8 cellular contexts compared by ENCODE assay signal in genomic region chr3:53161345-53161819, GRCh38. TPM values are rescaled to one million over a fixed set of nuclear protein-coding genes. Genes with fewer than 3 reads are reported as not detected.
DNase-seq lines count a peak whose midpoint lies in the region; ATAC-seq, FAIRE-seq and TF ChIP-seq lines count a peak whose summit lies in the region.

No MANE protein-coding gene starts in this region.

- CTCF ChIA-PET in Calu3 (lab: Charles Lee): interaction anchor here (1.3 kb wide), 1 partner anchor 26 kb away, joined by 6 read pairs; no protein-coding TSS in a partner anchor
- CTCF ChIA-PET in GM12878 (lab: Yijun Ruan, JAX): interaction anchor here (0.6 to 4.2 kb wide), 8 partner anchors 8 to 39 kb away, joined by 3 to 45 read pairs (median 6); no protein-coding TSS in a partner anchor
- CTCF ChIA-PET in HepG2 (lab: Yijun Ruan, JAX; ENCODE audit: low intra/inter-chr PET ratio, low total read pairs): no interaction called here

- SMC1A ChIA-PET in GM12878 (lab: Charles Lee; ENCODE audit: uncharacterized antibody, unreplicated experiment): interaction anchor here (1.2 to 2.1 kb wide), 5 partner anchors 8 to 34 kb away, joined by 5 to 13 read pairs (median 6); no protein-coding TSS in a partner anchor

- H3K9me3 ChIP-seq in KOPT-K1 (ENCODE audit: insufficient read depth, low read length, poor library complexity, severe bottlenecking) (no peaks in the 10 kb centered on the region), GM12878 (replicated peaks; ENCODE audit: control insufficient read depth, insufficient read depth, low read length) (no peaks in the 10 kb centered on the region), HepG2 (ENCODE audit: low read length) (no peaks in the 10 kb centered on the region), suprapubic skin (no peaks in the 10 kb centered on the region)

- H3K4me1 ChIP-seq in GM12878 (ENCODE audit: control insufficient read depth, insufficient read depth, low read length): peaks cover 51% of the 10 kb centered on the region
- H3K4me1 ChIP-seq in HepG2 (ENCODE audit: insufficient read depth, low read length): peaks cover 67% of the 10 kb centered on the region
- H3K4me1 ChIP-seq in suprapubic skin: peaks cover 67% of the 10 kb centered on the region

- ATAC-seq in GM21447 (IDR thresholded peaks at IDR 0.05; ENCODE audit: unreplicated experiment) (peak; percentile 11), GM12878 (peak; percentile 0; the same call in 1 of the 3 replicates), HepG2 (no peak)

- H3K27me3 Mint-ChIP-seq in Calu3 (ENCODE audit: unreplicated experiment): no peaks in the 10 kb centered on the region

- peaks cover 55% of the 10 kb centered on the region for H3K4me1 Mint-ChIP-seq in Calu3 (ENCODE audit: low read depth, unreplicated experiment)

- peak overlapping the region; percentile 2 for H3K27ac Mint-ChIP-seq in Calu3 (ENCODE audit: unreplicated experiment)

- RAD21 ChIA-PET in GM12878 (lab: Charles Lee; ENCODE audit: unreplicated experiment): interaction anchor here (1.2 to 1.5 kb wide), 4 partner anchors 8 to 35 kb away, joined by 7 to 14 read pairs (median 11); no protein-coding TSS in a partner anchor

- TF ChIP-seq EP300 in GM12878 (IDR thresholded peaks at IDR 0.05; ENCODE audit: borderline replicate concordance in 1 of 2, control insufficient read depth in 1 of 2, low read depth in 2 of 2, low read length in 2 of 2) (no peak), HepG2 (IDR thresholded peaks at IDR 0.05; ENCODE audit: low read depth in 2 of 2, low read length in 2 of 2) (no peak), HepG2 (CRISPR knock-in tag; IDR thresholded peaks at IDR 0.05; ENCODE audit: borderline replicate concordance) (no peak), suprapubic skin (IDR thresholded peaks at IDR 0.05) (no peak)

- peak overlapping the region; percentile 90 for H3K9ac ChIP-seq in GM12878 (ENCODE audit: control insufficient read depth, insufficient read depth, low read length)
- peak overlapping the region; percentile 87 for H3K9ac ChIP-seq in HepG2 (ENCODE audit: insufficient read depth, low read depth, low read length)

- peak overlapping the region; percentile 32 for H3K27ac ChIP-seq in KOPT-K1 (ENCODE audit: low read depth, low read length, poor library complexity, severe bottlenecking)
- H3K27ac ChIP-seq in GM12878 (ENCODE audit: control insufficient read depth, insufficient read depth): peak overlapping the region; percentile 92
- peak overlapping the region; percentile 45 for H3K27ac ChIP-seq in HepG2 (ENCODE audit: extremely low read length, insufficient read depth, low read length)
- peak overlapping the region; percentile 85 for H3K27ac ChIP-seq in suprapubic skin

- H3K27me3 ChIP-seq in GM12878 (replicated peaks in 1 of 2; ENCODE audit: control insufficient read depth in 2 of 2, insufficient read depth in 2 of 2, low read length in 1 of 2): no peaks in the 10 kb centered on the region; a peak in 1 of 4 replicates
- H3K27me3 ChIP-seq in HepG2 (ENCODE audit: control insufficient read depth in 1 of 2, insufficient read depth in 2 of 2, low read length in 2 of 2): no peaks in the 10 kb centered on the region
- H3K27me3 ChIP-seq in suprapubic skin: no peaks in the 10 kb centered on the region

- peak; percentile 11 for DNase-seq in Calu3
- no peak for DNase-seq in GM12878 (ENCODE audit: low read depth, low spot score)
- DNase-seq in HepG2 (ENCODE audit: low spot score): no peak
- DNase-seq in suprapubic skin (ENCODE audit: low spot score in 2 of 2): no peak
- DNase-seq in SK-N-DZ (ENCODE audit: low spot score): no peak
- DNase-seq in midbrain (lab: John Stamatoyannopoulos, UW): no peak

- peak overlapping the region; percentile 77 for H3K4me3 Mint-ChIP-seq in Calu3 (ENCODE audit: low read depth, unreplicated experiment)

- H4K20me1 ChIP-seq in GM12878 (ENCODE audit: control insufficient read depth, insufficient read depth): peaks cover 17% of the 10 kb centered on the region
- H4K20me1 ChIP-seq in HepG2 (ENCODE audit: insufficient read depth, low read length): peaks cover 3% of the 10 kb centered on the region

- H2AFZ ChIP-seq in GM12878 (ENCODE audit: control insufficient read depth, low read depth, low read length) (no peak overlapping the region), HepG2 (ENCODE audit: low read length) (no peak overlapping the region)

- TF ChIP-seq POLR2A in GM12878 (IDR thresholded peaks at IDR 0.05; ENCODE audit: low read depth, low read length): 0 out of 2 replicates have a peak, but pooled peaks have one; percentile 42
- TF ChIP-seq POLR2A in HepG2 (IDR thresholded peaks at IDR 0.05; ENCODE audit: insufficient read depth in 1 of 2, low read depth in 2 of 2, low read length in 2 of 2): no peak
- peak in 1 of 2 donors; percentile 3 for TF ChIP-seq POLR2A in suprapubic skin (IDR thresholded peaks at IDR 0.05)

- peaks cover 30% of the 10 kb centered on the region for H3K36me3 Mint-ChIP-seq in Calu3 (ENCODE audit: insufficient read depth, unreplicated experiment)

- BruUV-seq in Calu3 (replicated peaks; lab: Mats Ljungman, UMichigan) (no TSS peak), GM12878 (replicated peaks; lab: Mats Ljungman, UMichigan) (no TSS peak), HepG2 (replicated peaks; lab: Mats Ljungman, UMichigan) (no TSS peak)

- H3K4me2 ChIP-seq in GM12878 (ENCODE audit: control insufficient read depth, insufficient read depth): peak overlapping the region; percentile 51; the same call in 1 of the 2 replicates
- peak overlapping the region; percentile 70 for H3K4me2 ChIP-seq in HepG2 (ENCODE audit: low read depth, low read length)

- no peaks in the 10 kb centered on the region for H3K9me3 Mint-ChIP-seq in Calu3 (ENCODE audit: low read depth, unreplicated experiment)

- POLR2A ChIA-PET in GM12878 (lab: Charles Lee) (interaction anchor here (1.2 to 3.6 kb wide), 6 partner anchors 10 to 35 kb away, joined by 5 to 32 read pairs (median 11); no protein-coding TSS in a partner anchor), HepG2 (lab: Yijun Ruan, JAX) (interaction anchor here (1.3 to 3.8 kb wide), 6 partner anchors 9 to 109 kb away, joined by 4 to 137 read pairs (median 24); partner anchors contain the start of gene RFT1)

- no peaks in the 10 kb centered on the region for H3K36me3 ChIP-seq in KOPT-K1 (ENCODE audit: insufficient read depth, low read length)
- H3K36me3 ChIP-seq in GM12878 (ENCODE audit: control insufficient read depth in 2 of 2, insufficient read depth in 2 of 2, low read length in 1 of 2): peaks cover under 1 to 8% of the 10 kb centered on the region in 2 experiments
- peaks cover 4 to 6% of the 10 kb centered on the region in 2 experiments; a peak in 2 of 5 replicates for H3K36me3 ChIP-seq in HepG2 (replicated peaks in 1 of 2; ENCODE audit: control insufficient read depth in 1 of 2, insufficient read depth in 2 of 2, low read length in 2 of 2)
- H3K36me3 ChIP-seq in suprapubic skin: no peaks in the 10 kb centered on the region

- H3K79me2 ChIP-seq in GM12878 (ENCODE audit: control insufficient read depth, insufficient read depth, low read length) (peaks cover 64% of the 10 kb centered on the region), HepG2 (ENCODE audit: insufficient read depth, low read length) (peaks cover 19% of the 10 kb centered on the region)

- H3K4me3 ChIP-seq in GM12878 (peak overlapping the region; percentile 97), HepG2 (replicated peaks in 1 of 3; ENCODE audit: insufficient read depth in 1 of 3, low read depth in 2 of 3, low read length in 3 of 3) (peak overlapping the region; percentile 87 to 97 (median 94); a peak in 5 of 6 replicates), suprapubic skin (peak overlapping the region; percentile 92)

- TF ChIP-seq RAD21 in GM12878 (IDR thresholded peaks at IDR 0.05; ENCODE audit: insufficient read depth, low read depth, low read length) (no peak), HepG2 (CRISPR knock-in tag; IDR thresholded peaks at IDR 0.05) (no peak)

- in situ Hi-C loops in GM12878 (cut with MboI) (no loop called here), HepG2 (cut with HindIII; ENCODE audit: extremely low pct_ligation_motif_present, low pct_unique_long_range_greater_than_20kb) (no loop called here)

- under 1% methylated on average over 32 of the region's 60 CpGs for WGBS in GM12878 (ENCODE audit: insufficient coverage, insufficient replicate concordance, low lambda C conversion rate, missing lambda C conversion rate)
- 3% methylated on average over 8 of the region's 60 CpGs for WGBS in HepG2 (ENCODE audit: low lambda C conversion rate)
- under 1% methylated on average over 42 of the region's 60 CpGs for WGBS in suprapubic skin

- FAIRE-seq in GM12878 (lab: Jason Lieb, UNC) (no peak), HepG2 (lab: Jason Lieb, UNC) (no peak)

- intact Hi-C loops in Calu3 (cut with micrococcal nuclease; ENCODE audit: unreplicated experiment) (no loop called here), GM12878 (cut with micrococcal nuclease; ENCODE audit: unreplicated experiment) (loop anchor here (2.0 to 5.0 kb wide), 2 partner anchors 31 to 624 kb away; partner anchors contain the start of genes RFT1 and UQCC5), HepG2 (cut with micrococcal nuclease; ENCODE audit: unreplicated experiment) (no loop called here)

- TF ChIP-seq CTCF in Calu3 (IDR thresholded peaks at IDR 0.05; ENCODE audit: unreplicated experiment): no peak
- TF ChIP-seq CTCF in GM12878 (IDR thresholded peaks at IDR 0.05 in 2 of 3, conservative IDR thresholded peaks at IDR 0.05 in 1 of 3; ENCODE audit: control insufficient read depth in 2 of 3, extremely low read depth in 1 of 3, insufficient read depth in 1 of 3, low read depth in 3 of 3, low read length in 3 of 3): no peak
- TF ChIP-seq CTCF in HepG2 (CRISPR knock-in tag; IDR thresholded peaks at IDR 0.05): no peak
- TF ChIP-seq CTCF in suprapubic skin (IDR thresholded peaks at IDR 0.05): no peak

RNA-seq across cellular contexts. Expression of gene PRKCD, which starts 0.4 kb away (rescaled TPM):
- 24.4 and 25.2 TPM in 2 replicates for total RNA-seq in Calu3 (2022)
- 13.2 and 14.9 TPM in 2 replicates for total RNA-seq in GM12878 (2013; cell fraction: nucleolus; rRNA removed)
- total RNA-seq in GM12878 (2014; rRNA removed): 12.5 and 17.3 TPM in 2 replicates
- total RNA-seq in GM12878 (2014; rRNA removed; fragmentation: Illumina TruSeq; extraction: Trizol): 28.0 TPM in 2 replicates
- 78.3 and 81.7 TPM in 2 replicates for total RNA-seq in GM12878 (2021)
- polyA plus RNA-seq in GM12878 (2011; ENCODE audit: low read depth): 27.9 TPM
- polyA plus RNA-seq in GM12878 (2011; rRNA removed): 69.0 and 114 TPM in 2 replicates
- 110 and 139 TPM in 2 replicates for polyA plus RNA-seq in GM12878 (2011; cell fraction: cytosol; rRNA removed)
- polyA plus RNA-seq in GM12878 (2011; cell fraction: nucleus; rRNA removed): 155 and 176 TPM in 2 replicates
- polyA plus RNA-seq in GM12878 (2012): 57.8 and 64.6 TPM in 2 replicates
- 79.1 and 90.0 TPM in 2 replicates for polyA plus RNA-seq in GM12878 (2014; fragmentation: Illumina TruSeq; extraction: Trizol)
- 10 to 100 TPM; 13.2 to 22.1 TPM for polyA plus RNA-seq in GM12878 (2014; fragmentation: Nextera tagmentation; extraction: Ambion mirVana)
- polyA plus RNA-seq in GM12878 (2014; rRNA removed): 85.7 and 90.7 TPM in 2 replicates
- polyA plus RNA-seq in GM12878 (2016; fragmentation: Nextera tagmentation; extraction: Ambion mirVana): 10 to 100 TPM; 10.0 to 56.8 TPM
- 123 and 129 TPM in 2 replicates for polyA minus RNA-seq in GM12878 (2011; rRNA and poly(A)+ RNA removed)
- polyA minus RNA-seq in GM12878 (2011; cell fraction: cytosol; rRNA and poly(A)+ RNA removed): 34.2 and 36.8 TPM in 2 replicates
- polyA minus RNA-seq in GM12878 (2011; cell fraction: nucleus; rRNA and poly(A)+ RNA removed): 40.1 and 59.2 TPM in 2 replicates
- total RNA-seq in HepG2 (2016; rRNA removed; fragmentation: Illumina TruSeq; extraction: Trizol): 1.6 and 4.3 TPM in 2 replicates
- total RNA-seq in HepG2 (2016; cell fraction: cytosol; rRNA removed; fragmentation: Illumina TruSeq; extraction: Trizol; ENCODE audit: low read depth): 0.79 and 1.0 TPM in 2 replicates
- total RNA-seq in HepG2 (2016; cell fraction: insoluble cytoplasmic fraction; rRNA removed; fragmentation: Illumina TruSeq; extraction: Trizol): 1.7 and 3.8 TPM in 2 replicates
- 2.3 and 2.6 TPM in 2 replicates for total RNA-seq in HepG2 (2016; cell fraction: membrane; rRNA removed; fragmentation: Illumina TruSeq; extraction: Trizol)
- total RNA-seq in HepG2 (2016; cell fraction: nucleus; rRNA removed; fragmentation: Illumina TruSeq; extraction: Trizol): 4.3 and 4.4 TPM in 2 replicates
- 40.7 and 47.7 TPM in 2 replicates for polyA plus RNA-seq in HepG2 (2011; rRNA removed)
- 43.8 and 46.4 TPM in 2 replicates for polyA plus RNA-seq in HepG2 (2011; cell fraction: cytosol; rRNA removed)
- 49.0 and 56.6 TPM in 2 replicates for polyA plus RNA-seq in HepG2 (2011; cell fraction: nucleus; rRNA removed)
- polyA plus RNA-seq in HepG2 (2012): 26.9 and 29.1 TPM in 2 replicates
- polyA plus RNA-seq in HepG2 (2016; cell fraction: cytosol; fragmentation: Illumina TruSeq; extraction: Trizol; ENCODE audit: low read depth): 4.3 and 5.2 TPM in 2 replicates
- 19.3 and 22.7 TPM in 2 replicates for polyA plus RNA-seq in HepG2 (2016; cell fraction: insoluble cytoplasmic fraction; fragmentation: Illumina TruSeq; extraction: Trizol; ENCODE audit: low read depth)
- polyA plus RNA-seq in HepG2 (2016; cell fraction: membrane; fragmentation: Illumina TruSeq; extraction: Trizol; ENCODE audit: low read depth): 3.2 and 3.3 TPM in 2 replicates
- 26.1 and 26.5 TPM in 2 replicates for polyA plus RNA-seq in HepG2 (2016; cell fraction: nucleus; fragmentation: Illumina TruSeq; extraction: Trizol; ENCODE audit: insufficient read depth, low read depth)
- 30.4 and 51.6 TPM in 2 replicates for polyA minus RNA-seq in HepG2 (2011; rRNA and poly(A)+ RNA removed; ENCODE audit: low replicate concordance)
- polyA minus RNA-seq in HepG2 (2011; cell fraction: cytosol; rRNA and poly(A)+ RNA removed): 17.5 and 20.8 TPM in 2 replicates
- polyA minus RNA-seq in HepG2 (2011; cell fraction: nucleus; rRNA and poly(A)+ RNA removed): 17.8 and 23.6 TPM in 2 replicates
- total RNA-seq in suprapubic skin: 10 to 100 TPM; 27.9 to 31.3 (median 29.3) TPM
- polyA plus RNA-seq in SK-N-DZ (2014; cell fraction: cytosol; rRNA removed): 0.83 and 1.1 TPM in 2 replicates
- 1.4 and 14.4 TPM in 2 replicates for polyA plus RNA-seq in SK-N-DZ (2014; cell fraction: nucleus; rRNA removed)

RNA-seq across cellular contexts. Expression of gene RFT1, which starts 31.1 kb away (rescaled TPM):
- total RNA-seq in Calu3 (2022) (30.5 and 35.0 TPM in 2 replicates), GM12878 (2014; rRNA removed) (27.5 and 31.1 TPM in 2 replicates), GM12878 (2014; rRNA removed; fragmentation: Illumina TruSeq; extraction: Trizol) (16.0 and 16.6 TPM in 2 replicates), GM12878 (2021) (40.3 and 41.3 TPM in 2 replicates), HepG2 (2016; rRNA removed; fragmentation: Illumina TruSeq; extraction: Trizol) (25.7 and 37.0 TPM in 2 replicates), suprapubic skin (10 to 100 TPM in 2 of 4 donors, 1 to 10 TPM in 2; 8.3 to 19.7 (median 10.2) TPM)
- 64.3 and 64.9 TPM in 2 replicates for total RNA-seq in GM12878 (2013; cell fraction: nucleolus; rRNA removed)
- polyA plus RNA-seq in GM12878 (2011; ENCODE audit: low read depth): 8.9 TPM
- polyA plus RNA-seq in GM12878 (2011; rRNA removed) (29.5 and 34.5 TPM in 2 replicates), GM12878 (2014; fragmentation: Illumina TruSeq; extraction: Trizol) (33.3 and 34.5 TPM in 2 replicates), GM12878 (2014; fragmentation: Nextera tagmentation; extraction: Ambion mirVana) (10 to 100 TPM; 24.7 to 29.0 TPM), GM12878 (2014; rRNA removed) (33.5 and 36.0 TPM in 2 replicates), GM12878 (2016; fragmentation: Nextera tagmentation; extraction: Ambion mirVana) (10 to 100 TPM; 73.8 to 75.1 TPM), HepG2 (2011; rRNA removed) (21.0 and 23.2 TPM in 2 replicates)
- polyA plus RNA-seq in GM12878 (2011; cell fraction: cytosol; rRNA removed): 27.7 and 30.4 TPM in 2 replicates
- polyA plus RNA-seq in GM12878 (2011; cell fraction: nucleus; rRNA removed): 15.8 and 24.1 TPM in 2 replicates
- 16.6 and 24.6 TPM in 2 replicates for polyA plus RNA-seq in GM12878 (2012)
- 41.8 and 52.7 TPM in 2 replicates for polyA minus RNA-seq in GM12878 (2011; rRNA and poly(A)+ RNA removed)
- polyA minus RNA-seq in GM12878 (2011; cell fraction: cytosol; rRNA and poly(A)+ RNA removed): 11.5 and 13.1 TPM in 2 replicates
- polyA minus RNA-seq in GM12878 (2011; cell fraction: nucleus; rRNA and poly(A)+ RNA removed): 13.4 and 21.2 TPM in 2 replicates
- total RNA-seq in HepG2 (2016; cell fraction: cytosol; rRNA removed; fragmentation: Illumina TruSeq; extraction: Trizol; ENCODE audit: low read depth): 4.3 and 5.1 TPM in 2 replicates
- total RNA-seq in HepG2 (2016; cell fraction: insoluble cytoplasmic fraction; rRNA removed; fragmentation: Illumina TruSeq; extraction: Trizol): 25.2 and 37.3 TPM in 2 replicates
- total RNA-seq in HepG2 (2016; cell fraction: membrane; rRNA removed; fragmentation: Illumina TruSeq; extraction: Trizol): 14.7 and 16.2 TPM in 2 replicates
- total RNA-seq in HepG2 (2016; cell fraction: nucleus; rRNA removed; fragmentation: Illumina TruSeq; extraction: Trizol): 30.4 and 35.0 TPM in 2 replicates
- polyA plus RNA-seq in HepG2 (2011; cell fraction: cytosol; rRNA removed): 21.9 and 27.5 TPM in 2 replicates
- 11.4 TPM in 2 replicates for polyA plus RNA-seq in HepG2 (2011; cell fraction: nucleus; rRNA removed)
- polyA plus RNA-seq in HepG2 (2012): 13.7 and 19.5 TPM in 2 replicates
- 5.2 and 6.1 TPM in 2 replicates for polyA plus RNA-seq in HepG2 (2016; cell fraction: cytosol; fragmentation: Illumina TruSeq; extraction: Trizol; ENCODE audit: low read depth)
- polyA plus RNA-seq in HepG2 (2016; cell fraction: insoluble cytoplasmic fraction; fragmentation: Illumina TruSeq; extraction: Trizol; ENCODE audit: low read depth): 20.1 and 21.3 TPM in 2 replicates
- polyA plus RNA-seq in HepG2 (2016; cell fraction: membrane; fragmentation: Illumina TruSeq; extraction: Trizol; ENCODE audit: low read depth): 10.2 and 12.2 TPM in 2 replicates
- polyA plus RNA-seq in HepG2 (2016; cell fraction: nucleus; fragmentation: Illumina TruSeq; extraction: Trizol; ENCODE audit: insufficient read depth, low read depth): 32.4 and 36.2 TPM in 2 replicates
- polyA minus RNA-seq in HepG2 (2011; rRNA and poly(A)+ RNA removed; ENCODE audit: low replicate concordance): 79.7 and 80.7 TPM in 2 replicates
- polyA minus RNA-seq in HepG2 (2011; cell fraction: cytosol; rRNA and poly(A)+ RNA removed): 17.0 and 17.7 TPM in 2 replicates
- 15.6 and 15.8 TPM in 2 replicates for polyA minus RNA-seq in HepG2 (2011; cell fraction: nucleus; rRNA and poly(A)+ RNA removed)
- polyA plus RNA-seq in SK-N-DZ (2014; cell fraction: cytosol; rRNA removed): 6.0 and 9.5 TPM in 2 replicates
- polyA plus RNA-seq in SK-N-DZ (2014; cell fraction: nucleus; rRNA removed): 10.0 and 12.3 TPM in 2 replicates

Comparison
In these comparisons a context has a peak if more than half of its experiments do, and no peak if none do; other contexts are left out.
1. H3K27ac ChIP-seq: peak in every context shown above with its lines; median percentile 92 in GM12878; 85 in suprapubic skin; 45 in HepG2; 32 in KOPT-K1.